11 cellular contexts compared by ENCODE assay signal in genomic region chr19:6216996-6217751, GRCh38.
DNase-seq lines count a peak whose midpoint lies in the region; TF ChIP-seq lines count a peak whose summit lies in the region.
"Had no signal": no experiment of that assay in that cellular context is flagged by ENCODE, and none has a peak within 500 bp of the region (broad histone marks: within the 10 kb centered on the region; RNA-seq: fewer than 3 reads in every experiment).

No MANE protein-coding gene starts in this region.

- H3K4me3 ChIP-seq in brain microvascular endothelial cell (ENCODE audit: low read depth, low read length) (no peak overlapping the region), transverse colon (no peak overlapping the region)
- H3K4me3 ChIP-seq: A549 had no signal

- intact Hi-C loops in transverse colon (cut with DNase I; ENCODE audit: low total_unique reads): loop anchor here (5.0 kb wide), 2 partner anchors 65 to 80 kb away; no protein-coding TSS in a partner anchor

- DNase-seq in NCI-H146 (lab: John Stamatoyannopoulos, UW) (peak; percentile 32), NCI-H146 treated with DMSO at 0.1 percent for 48 hours (lab: John Stamatoyannopoulos, UW; ENCODE audit: unreplicated experiment) (no peak), brain microvascular endothelial cell (peak; percentile 22), iris pigment epithelial cell (ENCODE audit: low read depth) (peak; percentile 49), transverse colon (no peak), NCI-H1048 (lab: John Stamatoyannopoulos, UW) (no peak), NCI-H1092 (lab: John Stamatoyannopoulos, UW) (no peak)
- DNase-seq in activated CD4-positive, alpha-beta T cell treated with anti-CD3 and anti-CD28 coated beads for 4 hours: no peak
- DNase-seq: NCI-H526 treated with DMSO at 0.1 percent for 48 hours had no signal

- H3K36me3 ChIP-seq in brain microvascular endothelial cell (replicated peaks): peaks cover 21% of the 10 kb centered on the region
- peaks cover 0 to 7% (median 2%) of the 10 kb centered on the region in 4 donors for H3K36me3 ChIP-seq in transverse colon

- H3K27me3 ChIP-seq in brain microvascular endothelial cell (replicated peaks) (no peaks in the 10 kb centered on the region), transverse colon (no peaks in the 10 kb centered on the region)

- in situ Hi-C loops in brain microvascular endothelial cell (cut with HindIII; ENCODE audit: low pct_ligation_motif_present, low sequenced_read_pairs) (no loop called here), transverse colon (cut with MboI; ENCODE audit: low pct_ligation_motif_present in 1 of 4, low pct_unique_long_range_greater_than_20kb in 1 of 4, low sequenced_read_pairs in 3 of 4) (no loop called here)

- no peaks in the 10 kb centered on the region for H3K9me3 ChIP-seq in transverse colon
- H3K9me3 ChIP-seq: A549 had no signal

- H3K27ac ChIP-seq in brain microvascular endothelial cell: no peak overlapping the region
- H3K27ac ChIP-seq in transverse colon: peak overlapping the region in 3 of 4 donors; percentile 20 to 62 (median 45)
- H3K27ac ChIP-seq: A549, VCaP had no signal

- TF ChIP-seq CTCF in brain microvascular endothelial cell (IDR thresholded peaks at IDR 0.05; ENCODE audit: low read depth, low read length, missing control alignments) (no peak), transverse colon (IDR thresholded peaks at IDR 0.05) (no peak)

- 49% methylated on average over 18 of the region's 21 CpGs; no CpG with 5 or more reads in 1 of the 2 donors for WGBS in transverse colon (ENCODE audit: low coverage in 1 of 2), 2 donors

- TF ChIP-seq POLR2A in transverse colon (IDR thresholded peaks at IDR 0.05): no peak

- peaks cover 6 to 36% (median 24%) of the 10 kb centered on the region in 4 donors for H3K4me1 ChIP-seq in transverse colon
- H3K4me1 ChIP-seq: A549 had no signal

- no peak for TF ChIP-seq EP300 in transverse colon (IDR thresholded peaks at IDR 0.05; ENCODE audit: low read depth)

Comparison
In these comparisons a context has a peak if more than half of its experiments do, and no peak if none do; other contexts are left out.
1. DNase-seq: peak in NCI-H146 (single experiment), brain microvascular endothelial cell (single experiment) and iris pigment epithelial cell (single experiment); none in NCI-H146 treated with DMSO at 0.1 percent for 48 hours (single experiment), transverse colon (single experiment), NCI-H1048 (single experiment), activated CD4-positive, alpha-beta T cell treated with anti-CD3 and anti-CD28 coated beads for 4 hours (0 of 2) and NCI-H1092 (single experiment).